21 cellular contexts compared by ENCODE assay signal in genomic region chr1:66550243-66550642, GRCh38. TPM values are rescaled to one million over a fixed set of nuclear protein-coding genes. Genes with fewer than 3 reads are reported as not detected.
A peak's percentile ranks its signal among the peaks of the same experiment; 100 is the strongest.
DNase-seq lines count a peak whose midpoint lies in the region; ATAC-seq and TF ChIP-seq lines count a peak whose summit lies in the region.
"Had no signal": no experiment of that assay in that cellular context is flagged by ENCODE, and none has a peak within 500 bp of the region (broad histone marks: within the 10 kb centered on the region; RNA-seq: fewer than 3 reads in every experiment).

No MANE protein-coding gene starts in this region.

- H3K9me3 Mint-ChIP-seq in osteocyte (ENCODE audit: unreplicated experiment): no peaks in the 10 kb centered on the region
- H3K9me3 Mint-ChIP-seq in stimulated activated effector memory CD8-positive, alpha-beta T cell treated with anti-CD3 and anti-CD28 coated beads, Interleukin-12 subunit alpha, Interleukin-12 subunit beta, amount 100 ng/mL, for 72 hours: no peaks in the 10 kb centered on the region
- H3K9me3 Mint-ChIP-seq: CD14-positive monocyte; CD4-positive, alpha-beta T cell; CD8-positive, alpha-beta memory T cell had no signal

- H3K14ac ChIP-seq in IMR-90 (replicated peaks; ENCODE audit: low read depth, low read length): no peak overlapping the region

- intact Hi-C loops in IMR-90 (cut with micrococcal nuclease): no loop called here

- dilution Hi-C loops in IMR-90 (cut with HindIII; ENCODE audit: low sequenced_read_pairs, unreplicated experiment): no loop called here

- in situ Hi-C loops in IMR-90 (cut with MboI; ENCODE audit: low sequenced_read_pairs): no loop called here

- H3K36me3 ChIP-seq in IMR-90 (ENCODE audit: control insufficient read depth, insufficient read depth, low read length): peaks cover 23% of the 10 kb centered on the region
- H3K36me3 ChIP-seq: BE2C had no signal

- no peak overlapping the region for H2AK9ac ChIP-seq in IMR-90 (replicated peaks; ENCODE audit: low read depth, low read length, poor library complexity)

- no peak overlapping the region for H3K27ac ChIP-seq in IMR-90 (ENCODE audit: insufficient read depth, low read length)
- H3K27ac ChIP-seq: BLaER1 treated with 17β-estradiol and CSF1 and Interleukin-3, amounts not matched to agents 10 nM and 100 nM; GM23248 had no signal

- peak overlapping the region; percentile 12 for H3K27ac Mint-ChIP-seq in osteocyte (ENCODE audit: unreplicated experiment)
- no peak overlapping the region for H3K27ac Mint-ChIP-seq in stimulated activated effector memory CD8-positive, alpha-beta T cell treated with anti-CD3 and anti-CD28 coated beads, Interleukin-12 subunit alpha, Interleukin-12 subunit beta, amount 100 ng/mL, for 72 hours
- H3K27ac Mint-ChIP-seq: CD14-positive monocyte; CD4-positive, alpha-beta T cell; CD8-positive, alpha-beta memory T cell had no signal

- peak overlapping the region; percentile 6; the same call in 1 of the 2 replicates for H3K4me2 ChIP-seq in IMR-90 (ENCODE audit: low read depth, low read length)
- H3K4me2 ChIP-seq: BLaER1 treated with 17β-estradiol and CSF1 and Interleukin-3, amounts not matched to agents 10 nM and 100 nM had no signal

- no peak overlapping the region for H3K9ac ChIP-seq in IMR-90 (ENCODE audit: low read depth, low read length)
- H3K9ac ChIP-seq: BLaER1 treated with 17β-estradiol and CSF1 and Interleukin-3, amounts not matched to agents 10 nM and 100 nM; GM23248 had no signal

- TF ChIP-seq RAD21 in IMR-90 (IDR thresholded peaks at IDR 0.05; ENCODE audit: low read length): no peak

- POLR2A ChIA-PET in IMR-90 (lab: Charles Lee; ENCODE audit: unreplicated experiment): no interaction called here

- ATAC-seq in IMR-90 (ENCODE audit: low read depth): no peak
- ATAC-seq in stimulated activated effector memory CD8-positive, alpha-beta T cell treated with anti-CD3 and anti-CD28 coated beads, Interleukin-12 subunit alpha, Interleukin-12 subunit beta, amount 100 ng/mL, for 72 hours: no peak
- ATAC-seq in GM19397 (IDR thresholded peaks at IDR 0.05; ENCODE audit: unreplicated experiment): no peak
- no peak for ATAC-seq in HG02759 (IDR thresholded peaks at IDR 0.05; ENCODE audit: unreplicated experiment)

- no peaks in the 10 kb centered on the region for H3K9me3 ChIP-seq in IMR-90 (ENCODE audit: control insufficient read depth, insufficient read depth, low read length)
- H3K9me3 ChIP-seq: BE2C; BLaER1 treated with 17β-estradiol and CSF1 and Interleukin-3, amounts not matched to agents 10 nM and 100 nM had no signal

- peak; percentile 37 for DNase-seq in AG10803 (ENCODE audit: low read depth)
- DNase-seq in IMR-90: no peak
- peak; percentile 69 for DNase-seq in fibroblast of peridontal ligament (ENCODE audit: extremely low read depth)
- DNase-seq in osteocyte (ENCODE audit: extremely low spot score, unreplicated experiment): no peak
- DNase-seq in stimulated activated effector memory CD8-positive, alpha-beta T cell treated with anti-CD3 and anti-CD28 coated beads, Interleukin-12 subunit alpha, Interleukin-12 subunit beta, amount 100 ng/mL, for 72 hours (ENCODE audit: low spot score in 2 of 2): no peak
- DNase-seq: AML-193; BE2C; CD4-positive, alpha-beta T cell; CD8-positive, alpha-beta memory T cell; DMS 273 treated with DMSO at 0.1 percent for 48 hours; DMS79 treated with DMSO at 0.1 percent for 48 hours; GF-D8; GM23248; H7; HCEC 1CT had no signal

- H3K4me3 Mint-ChIP-seq in osteocyte (ENCODE audit: unreplicated experiment): no peak overlapping the region
- H3K4me3 Mint-ChIP-seq in stimulated activated effector memory CD8-positive, alpha-beta T cell treated with anti-CD3 and anti-CD28 coated beads, Interleukin-12 subunit alpha, Interleukin-12 subunit beta, amount 100 ng/mL, for 72 hours: no peak overlapping the region
- H3K4me3 Mint-ChIP-seq: CD14-positive monocyte; CD4-positive, alpha-beta T cell; CD8-positive, alpha-beta memory T cell had no signal

- peaks cover 30 to 69% of the 10 kb centered on the region in 2 experiments; a peak in 3 of 4 replicates for H3K79me1 ChIP-seq in IMR-90 (ENCODE audit: low read depth in 1 of 2, low read length in 2 of 2)

- WGBS in IMR-90 (ENCODE audit: extremely low coverage in 2 of 2, insufficient read length in 1 of 2), 2 experiments: no CpG with 5 or more reads among the region's 1 CpG

- H3K27me3 Mint-ChIP-seq in osteocyte (ENCODE audit: unreplicated experiment): no peaks in the 10 kb centered on the region

- peaks cover 3% of the 10 kb centered on the region; the same call in 1 of the 2 replicates for H4K20me1 ChIP-seq in IMR-90 (ENCODE audit: insufficient read depth, low read length)
- H4K20me1 ChIP-seq: BLaER1 treated with 17β-estradiol and CSF1 and Interleukin-3, amounts not matched to agents 10 nM and 100 nM had no signal

- no peak overlapping the region for H4K8ac ChIP-seq in IMR-90 (ENCODE audit: low read depth in 2 of 2, low read length in 2 of 2)

- H3K23ac ChIP-seq in IMR-90 (ENCODE audit: low read depth, low read length): no peak overlapping the region

- H2AFZ ChIP-seq in IMR-90 (replicated peaks; ENCODE audit: low read length, poor library complexity): no peak overlapping the region
- H2AFZ ChIP-seq: GM23248 had no signal

- no peak overlapping the region for H2BK15ac ChIP-seq in IMR-90 (ENCODE audit: low read depth, low read length)

- peak overlapping the region; percentile 28 for H2BK5ac ChIP-seq in IMR-90 (ENCODE audit: low read depth, low read length, poor library complexity, severe bottlenecking)

- no peak overlapping the region for H4K5ac ChIP-seq in IMR-90 (ENCODE audit: low read depth, low read length)

- H3K56ac ChIP-seq in IMR-90 (ENCODE audit: extremely low read depth, insufficient read depth, low read length): no peak overlapping the region

- peaks cover 23% of the 10 kb centered on the region for H3K9me1 ChIP-seq in IMR-90 (ENCODE audit: insufficient read depth, low read length)

- H2BK20ac ChIP-seq in IMR-90 (ENCODE audit: low read depth, low read length): no peak overlapping the region

- H3K27me3 ChIP-seq in IMR-90 (ENCODE audit: control insufficient read depth, insufficient read depth, low read length): no peaks in the 10 kb centered on the region
- H3K27me3 ChIP-seq: BE2C; BLaER1 treated with 17β-estradiol and CSF1 and Interleukin-3, amounts not matched to agents 10 nM and 100 nM had no signal

- peaks cover 24% of the 10 kb centered on the region for H3K4me1 ChIP-seq in IMR-90 (ENCODE audit: control insufficient read depth, insufficient read depth, low read length)
- H3K4me1 ChIP-seq: BE2C had no signal

- H3K18ac ChIP-seq in IMR-90 (ENCODE audit: low read depth, low read length): no peak overlapping the region

- H2AK5ac ChIP-seq in IMR-90 (ENCODE audit: low read depth, low read length): no peak overlapping the region

- H3K4ac ChIP-seq in IMR-90 (ENCODE audit: low read depth, low read length): no peak overlapping the region

- no peak for TF ChIP-seq CTCF in AG10803 (conservative IDR thresholded peaks at IDR 0.05; ENCODE audit: low read length)
- no peak for TF ChIP-seq CTCF in IMR-90 (conservative IDR thresholded peaks at IDR 0.05; ENCODE audit: low read depth, low read length)
- no peak for TF ChIP-seq CTCF in osteocyte (IDR thresholded peaks at IDR 0.05)

- H3K4me1 Mint-ChIP-seq in osteocyte (ENCODE audit: unreplicated experiment): peaks cover 57% of the 10 kb centered on the region
- no peaks in the 10 kb centered on the region for H3K4me1 Mint-ChIP-seq in stimulated activated effector memory CD8-positive, alpha-beta T cell treated with anti-CD3 and anti-CD28 coated beads, Interleukin-12 subunit alpha, Interleukin-12 subunit beta, amount 100 ng/mL, for 72 hours
- H3K4me1 Mint-ChIP-seq: CD14-positive monocyte; CD8-positive, alpha-beta memory T cell had no signal

- peaks cover 30% of the 10 kb centered on the region for H3K36me3 Mint-ChIP-seq in osteocyte (ENCODE audit: unreplicated experiment)
- H3K36me3 Mint-ChIP-seq in stimulated activated effector memory CD8-positive, alpha-beta T cell treated with anti-CD3 and anti-CD28 coated beads, Interleukin-12 subunit alpha, Interleukin-12 subunit beta, amount 100 ng/mL, for 72 hours: no peaks in the 10 kb centered on the region
- H3K36me3 Mint-ChIP-seq: CD14-positive monocyte; CD8-positive, alpha-beta memory T cell had no signal

- CTCF ChIA-PET in IMR-90 (lab: Yijun Ruan, JAX): no interaction called here

- H3K4me3 ChIP-seq in AG10803 (ENCODE audit: low read length) (no peak overlapping the region), IMR-90 (ENCODE audit: insufficient read depth, low read depth, low read length) (no peak overlapping the region)
- H3K4me3 ChIP-seq: BLaER1 treated with 17β-estradiol and CSF1 and Interleukin-3, amounts not matched to agents 10 nM and 100 nM; GM23248 had no signal

- BruUV-seq in IMR-90 (replicated peaks; lab: Mats Ljungman, UMichigan): no TSS peak

- H2BK120ac ChIP-seq in IMR-90 (ENCODE audit: low read depth, low read length): no peak overlapping the region

- no peak for TF ChIP-seq POLR2A in IMR-90 (IDR thresholded peaks at IDR 0.05; ENCODE audit: low read depth, low read length)

- no peak overlapping the region for H4K91ac ChIP-seq in IMR-90 (ENCODE audit: insufficient read depth, low read depth, low read length)

TF ChIP-seq in IMR-90, 13 proteins besides CTCF, POLR2A, EP300 and RAD21:
- no peak for TF ChIP-seq MAFK (IDR thresholded peaks at IDR 0.05; ENCODE audit: low read depth, low read length)
- TF ChIP-seq NFE2L2 (IDR thresholded peaks at IDR 0.05; ENCODE audit: low read depth, low read length): no peak
- no peak for TF ChIP-seq MAZ (IDR thresholded peaks at IDR 0.05; ENCODE audit: borderline replicate concordance, low read depth, low read length)
- TF ChIP-seq BHLHE40 (IDR thresholded peaks at IDR 0.05; ENCODE audit: low read depth, low read length): no peak
- TF ChIP-seq CHD1 (IDR thresholded peaks at IDR 0.05; ENCODE audit: low read depth, low read length): no peak
- no peak for TF ChIP-seq SMC3 (IDR thresholded peaks at IDR 0.05; ENCODE audit: low read depth, low read length)
- TF ChIP-seq USF2 (IDR thresholded peaks at IDR 0.05; ENCODE audit: low read depth, low read length): no peak

RNA-seq across cellular contexts. Expression of gene SGIP1, which starts 16.3 kb away (rescaled TPM):
- total RNA-seq in IMR-90 (2012; rRNA removed) (27.1 and 43.6 TPM in 2 replicates), osteocyte (118 and 123 TPM in 2 replicates)
- 40.7 and 42.7 TPM in 2 replicates for polyA plus RNA-seq in IMR-90 (2012; rRNA removed)
- 8.9 and 10.9 TPM in 2 replicates for polyA plus RNA-seq in IMR-90 (2012; cell fraction: cytosol; rRNA removed)
- 69.0 and 361 TPM in 2 replicates for polyA plus RNA-seq in IMR-90 (2012; cell fraction: nucleus; rRNA removed; ENCODE audit: low replicate concordance)
- total RNA-seq: CD8-positive, alpha-beta memory T cell; Daoy; G401 had no signal
- polyA plus RNA-seq: CD14-positive monocyte; CD8-positive, alpha-beta memory T cell had no signal

Comparison
In these comparisons a context has a peak if more than half of its experiments do, and no peak if none do; other contexts are left out.
1. DNase-seq: peak in AG10803 (single experiment) and fibroblast of peridontal ligament (single experiment); none in IMR-90 (single experiment), osteocyte (single experiment) and stimulated activated effector memory CD8-positive, alpha-beta T cell treated with anti-CD3 and anti-CD28 coated beads, Interleukin-12 subunit alpha, Interleukin-12 subunit beta, amount 100 ng/mL, for 72 hours (0 of 2).